In the genomic region with DNA sequence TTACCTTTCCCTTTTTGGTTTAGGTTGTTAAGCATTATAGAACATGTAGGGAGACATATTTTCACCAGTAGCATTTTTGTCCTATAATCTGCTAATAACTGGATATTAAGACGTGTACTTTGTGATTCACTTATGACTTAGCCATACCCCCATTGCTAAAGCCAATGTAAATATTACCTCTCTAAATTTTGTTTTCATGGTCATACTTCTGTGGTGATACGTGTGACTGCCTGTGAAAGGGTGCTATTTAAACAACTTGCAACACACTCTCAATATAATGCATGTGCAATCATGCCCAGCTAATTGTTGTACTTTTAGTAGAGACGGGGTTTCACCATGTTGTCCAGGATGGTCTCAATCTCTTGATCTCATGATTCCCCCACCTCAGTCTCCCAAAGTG, we compare ENCODE assay signal across 21 cellular contexts. TPM values are rescaled to one million over a fixed set of nuclear protein-coding genes. Genes with fewer than 3 reads are reported as not detected.
A peak's percentile ranks its signal among the peaks of the same experiment; 100 is the strongest.
DNase-seq lines count a peak whose midpoint lies in the region; ATAC-seq, FAIRE-seq and TF ChIP-seq lines count a peak whose summit lies in the region.
"Had no signal": no experiment of that assay in that cellular context is flagged by ENCODE, and none has a peak within 500 bp of the region (broad histone marks: within the 10 kb centered on the region; RNA-seq: fewer than 3 reads in every experiment).

No MANE protein-coding gene starts in this region.

- intact Hi-C loops in left cardiac atrium (cut with DNase I), result no loop called here
- intact Hi-C loops in adrenal gland (cut with DNase I), result no loop called here

- no peaks in the 10 kb centered on the region for H3K9me3 ChIP-seq in adrenal gland (replicated peaks in 1 of 3)
- H3K9me3 ChIP-seq: SJCRH30 had no signal

- no peak for TF ChIP-seq POLR2A in adrenal gland (IDR thresholded peaks at IDR 0.05)

- DNase-seq in NCI-H510A treated with DMSO at 0.1 percent for 48 hours (lab: John Stamatoyannopoulos, UW) (peak; percentile 63), NCI-H510A (lab: John Stamatoyannopoulos, UW) (no peak), NCI-H748 treated with DMSO at 0.1 percent for 48 hours (lab: John Stamatoyannopoulos, UW) (peak; percentile 10), bronchial epithelial cell (ENCODE audit: low read depth) (peak; percentile 97), left cardiac atrium (no peak), adrenal gland (no peak)
- DNase-seq: 8988T; AML-193; C1 segment of cervical spinal cord; CD8-positive, alpha-beta T cell; H7; Karpas-422; NCI-H1417 treated with DMSO at 0.1 percent for 48 hours; NCI-H187 treated with DMSO at 0.1 percent for 48 hours; NCI-H2107; NCI-H2227 treated with DMSO at 0.1 percent for 48 hours; NCI-H524; SJCRH30; T-cell had no signal

- WGBS in adrenal gland, 4 donors, result 90 to 96% (median 92%) methylated on average over 3 of the region's 3 CpGs

- H3K27me3 ChIP-seq in bronchial epithelial cell (ENCODE audit: control insufficient read depth, insufficient read depth, low read length) (no peaks in the 10 kb centered on the region), adrenal gland (no peaks in the 10 kb centered on the region)
- H3K27me3 ChIP-seq: SJCRH30 had no signal

- no peak for ATAC-seq in left cardiac atrium
- no peak for ATAC-seq in GM18867 (IDR thresholded peaks at IDR 0.05; ENCODE audit: unreplicated experiment)
- ATAC-seq: CD8-positive, alpha-beta T cell; Panc1; T-cell had no signal

- FAIRE-seq in bronchial epithelial cell (lab: Jason Lieb, UNC), result peak; percentile 36

- H3K4me3 ChIP-seq in bronchial epithelial cell (ENCODE audit: low read depth, low read length) (no peak overlapping the region), adrenal gland (no peak overlapping the region)
- H3K4me3 ChIP-seq: SJCRH30 had no signal

- H3K27ac ChIP-seq in adrenal gland, result no peak overlapping the region
- H3K27ac ChIP-seq: SJCRH30 had no signal

- TF ChIP-seq CTCF in bronchial epithelial cell (IDR thresholded peaks at IDR 0.05; ENCODE audit: insufficient read depth, low read length, severe bottlenecking), result no peak
- no peak for TF ChIP-seq CTCF in adrenal gland (IDR thresholded peaks at IDR 0.05)

- H3K4me1 ChIP-seq in adrenal gland (replicated peaks in 1 of 2), result no peaks in the 10 kb centered on the region

- H3K36me3 ChIP-seq in bronchial epithelial cell (ENCODE audit: control insufficient read depth, insufficient read depth, low read length) (no peaks in the 10 kb centered on the region), adrenal gland (replicated peaks in 1 of 2) (no peaks in the 10 kb centered on the region)
- H3K36me3 ChIP-seq: SJCRH30 had no signal

RNA-seq across cellular contexts. Expression of a gene that starts 36.2 kb away (rescaled TPM):
- 35.8 and 59.5 TPM in 2 replicates for total RNA-seq in bronchial epithelial cell
- 10 to 100 TPM; 17.1 to 20.3 TPM for total RNA-seq in left cardiac atrium
- 10 to 100 TPM; 17.2 to 31.5 (median 24.1) TPM for total RNA-seq in adrenal gland
- 10 to 100 TPM; 12.4 to 21.7 (median 14.1) TPM for polyA plus RNA-seq in adrenal gland

Comparison
In these comparisons a context has a peak if more than half of its experiments do, and no peak if none do; other contexts are left out.
1. DNase-seq: peak in NCI-H510A treated with DMSO at 0.1 percent for 48 hours (single experiment), NCI-H748 treated with DMSO at 0.1 percent for 48 hours (single experiment) and bronchial epithelial cell (single experiment); none in NCI-H510A (single experiment), left cardiac atrium (single experiment) and adrenal gland (0 of 7).